In the genomic region with DNA sequence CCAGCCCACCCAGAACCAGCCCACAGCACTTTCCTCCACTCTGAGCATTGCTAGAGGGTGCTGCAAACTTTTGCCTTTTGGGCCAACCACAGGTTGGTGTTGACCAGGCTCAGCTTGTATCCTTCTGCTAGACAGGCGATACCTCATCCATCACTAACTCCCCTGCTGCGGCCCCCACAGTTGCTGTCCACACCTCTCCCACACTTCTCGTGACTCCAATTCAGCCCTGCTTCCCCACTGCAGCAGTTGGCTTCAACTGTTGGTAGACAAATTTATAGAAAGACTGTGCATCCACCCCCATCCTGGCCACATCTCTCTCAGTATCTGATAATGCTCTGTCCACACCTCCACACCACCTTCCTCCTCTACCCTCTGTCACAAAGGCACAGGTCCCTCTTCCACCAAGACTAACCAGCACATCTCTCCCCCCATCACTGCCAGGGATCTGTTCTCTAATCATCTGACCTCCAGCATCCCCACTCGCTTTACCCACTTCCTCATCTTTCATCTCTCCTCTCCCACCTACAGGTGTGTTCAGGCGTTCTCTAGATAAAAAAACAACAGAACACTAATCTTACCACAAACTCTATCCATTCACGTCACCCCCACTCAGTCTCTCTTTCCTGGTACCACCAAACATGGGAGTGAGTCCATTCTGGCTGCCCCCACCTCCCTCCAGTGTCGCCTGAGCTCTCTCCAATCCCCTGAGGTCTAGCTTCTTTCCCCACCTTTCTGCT, we compare ENCODE assay signal across 13 cellular contexts. TPM values are rescaled to one million over a fixed set of nuclear protein-coding genes. Genes with fewer than 3 reads are reported as not detected.
DNase-seq lines count a peak whose midpoint lies in the region; ATAC-seq and TF ChIP-seq lines count a peak whose summit lies in the region.
"Had no signal": no experiment of that assay in that cellular context is flagged by ENCODE, and none has a peak within 500 bp of the region (broad histone marks: within the 10 kb centered on the region; RNA-seq: fewer than 3 reads in every experiment).

No MANE protein-coding gene starts in this region.

- peak in 1 of 7 experiments; percentile 24 for DNase-seq in CD8-positive, alpha-beta T cell
- DNase-seq in H9: no peak
- DNase-seq in activated CD8-positive, alpha-beta T cell treated with anti-CD3 and anti-CD28 coated beads, Interleukin-2, amount 10 ng/mL, durations not matched to agents 7 days and 5 days: peak; percentile 40
- DNase-seq in mesendoderm: no peak
- DNase-seq in AML-193 (lab: John Stamatoyannopoulos, UW): no peak
- DNase-seq in epidermal melanocyte (ENCODE audit: insufficient read length, low spot score): no peak
- no peak for DNase-seq in kidney tubule cell (ENCODE audit: low spot score)
- no peak for DNase-seq in body of pancreas
- DNase-seq: GOT3, MM.1S, NCI-H2107, right cardiac atrium had no signal

- H3K4ac ChIP-seq in H9 (ENCODE audit: low read depth, low read length) (no peak overlapping the region), mesendoderm (ENCODE audit: low read depth, low read length) (peak overlapping the region; percentile 57)

- no peak overlapping the region for H3K4me3 ChIP-seq in CD8-positive, alpha-beta T cell (ENCODE audit: low read depth, low read length)
- H3K4me3 ChIP-seq in mesendoderm (ENCODE audit: low read length) (no peak overlapping the region), body of pancreas (no peak overlapping the region)

- no peak overlapping the region; the same call in 1 of the 2 replicates for H3K14ac ChIP-seq in H9 (ENCODE audit: insufficient read depth, low read length)

- H2BK120ac ChIP-seq in H9 (ENCODE audit: low read depth, low read length, poor library complexity, severe bottlenecking) (peak overlapping the region; percentile 64), mesendoderm (ENCODE audit: low read depth, low read length) (peak overlapping the region; percentile 76)

- no peak overlapping the region for H3K56ac ChIP-seq in H9 (ENCODE audit: insufficient read length, low read depth, low read length)
- peak overlapping the region; percentile 75 for H3K56ac ChIP-seq in mesendoderm (ENCODE audit: low read length)

- peaks cover 17% of the 10 kb centered on the region for H3K4me1 ChIP-seq in CD8-positive, alpha-beta T cell (ENCODE audit: insufficient read depth, low read length)
- H3K4me1 ChIP-seq in H9 (ENCODE audit: insufficient read depth, low read length) (peaks cover 5% of the 10 kb centered on the region), mesendoderm (ENCODE audit: control insufficient read depth, low read depth, low read length) (peaks cover 7% of the 10 kb centered on the region), body of pancreas (peaks cover 5% of the 10 kb centered on the region)

- no peak overlapping the region for H3K9ac ChIP-seq in H9 (ENCODE audit: extremely low read depth, insufficient read length, low read length)
- H3K9ac ChIP-seq in mesendoderm (ENCODE audit: low read length): no peak overlapping the region

- POLR2A ChIA-PET in CD8-positive, alpha-beta T cell (lab: Charles Lee): no interaction called here
- POLR2A ChIA-PET in activated CD8-positive, alpha-beta T cell treated with anti-CD3 and anti-CD28 coated beads, Interleukin-2, amount 10 ng/mL, durations not matched to agents 7 days and 5 days (lab: Charles Lee): interaction anchor here (1.0 kb wide), 1 partner anchor 15 kb away, joined by 3 read pairs; no protein-coding TSS in a partner anchor

- no peak overlapping the region for H3K27ac ChIP-seq in CD8-positive, alpha-beta T cell (ENCODE audit: low read depth, low read length)
- H3K27ac ChIP-seq in H9 (ENCODE audit: insufficient read length, low read depth, low read length): no peak overlapping the region
- peak overlapping the region; percentile 87 for H3K27ac ChIP-seq in mesendoderm (ENCODE audit: low read depth, low read length)
- H3K27ac ChIP-seq in body of pancreas: no peak overlapping the region

- H2AK5ac ChIP-seq in H9 (ENCODE audit: insufficient read length, low read length): no peak overlapping the region
- peak overlapping the region; percentile 98 for H2AK5ac ChIP-seq in mesendoderm (ENCODE audit: low read length)

- H2BK12ac ChIP-seq in H9 (ENCODE audit: insufficient read length, low read depth, low read length): no peak overlapping the region

- H3K36me3 Mint-ChIP-seq in CD8-positive, alpha-beta T cell: no peaks in the 10 kb centered on the region
- H3K36me3 Mint-ChIP-seq in H9 (ENCODE audit: insufficient read depth in 1 of 3, low read depth in 3 of 3): peaks cover 6 to 34% (median 27%) of the 10 kb centered on the region in 3 experiments; a peak in 6 of 7 replicates
- H3K36me3 Mint-ChIP-seq in activated CD8-positive, alpha-beta T cell treated with anti-CD3 and anti-CD28 coated beads, Interleukin-2, amount 10 ng/mL, durations not matched to agents 7 days and 5 days (ENCODE audit: low read depth): peaks cover 12% of the 10 kb centered on the region

- H4K20me1 ChIP-seq in H9 (ENCODE audit: control insufficient read depth, insufficient read depth, insufficient read length): no peaks in the 10 kb centered on the region

- H4K8ac ChIP-seq in H9 (replicated peaks; ENCODE audit: insufficient read length, low read depth, low read length): no peak overlapping the region
- no peak overlapping the region for H4K8ac ChIP-seq in mesendoderm (ENCODE audit: low read depth, low read length)

- no peaks in the 10 kb centered on the region for H3K27me3 Mint-ChIP-seq in CD8-positive, alpha-beta T cell (ENCODE audit: low read depth)
- no peaks in the 10 kb centered on the region for H3K27me3 Mint-ChIP-seq in H9 (ENCODE audit: low read depth)
- H3K27me3 Mint-ChIP-seq in activated CD8-positive, alpha-beta T cell treated with anti-CD3 and anti-CD28 coated beads, Interleukin-2, amount 10 ng/mL, durations not matched to agents 7 days and 5 days (ENCODE audit: low read depth): no peaks in the 10 kb centered on the region
- H3K27me3 Mint-ChIP-seq: dendritic cell treated with granulocyte-macrophage colony-stimulating factor and Interleukin-4, amounts not matched to agents 40 ng/mL and 50 ng/mL, for 4 days had no signal

- H3K4me3 Mint-ChIP-seq in CD8-positive, alpha-beta T cell: peak overlapping the region; percentile 27
- H3K4me3 Mint-ChIP-seq in H9: no peak overlapping the region
- peak overlapping the region; percentile 29 for H3K4me3 Mint-ChIP-seq in activated CD8-positive, alpha-beta T cell treated with anti-CD3 and anti-CD28 coated beads, Interleukin-2, amount 10 ng/mL, durations not matched to agents 7 days and 5 days
- H3K4me3 Mint-ChIP-seq: dendritic cell treated with granulocyte-macrophage colony-stimulating factor and Interleukin-4, amounts not matched to agents 40 ng/mL and 50 ng/mL, for 4 days had no signal

- no peak overlapping the region for H3T11ph ChIP-seq in H9 (ENCODE audit: low read length)

- H2BK5ac ChIP-seq in H9 (ENCODE audit: insufficient read length, low read length): no peak overlapping the region
- peak overlapping the region; percentile 89 for H2BK5ac ChIP-seq in mesendoderm (ENCODE audit: low read length)

- TF ChIP-seq POLR2A in body of pancreas (IDR thresholded peaks at IDR 0.05): no peak

- CTCF ChIA-PET in CD8-positive, alpha-beta T cell (lab: Charles Lee): interaction anchor here (1.0 to 1.8 kb wide), 2 partner anchors 47 to 48 kb away, joined by 3 to 5 read pairs; no protein-coding TSS in a partner anchor
- CTCF ChIA-PET in activated CD8-positive, alpha-beta T cell treated with anti-CD3 and anti-CD28 coated beads, Interleukin-2, amount 10 ng/mL, durations not matched to agents 7 days and 5 days (lab: Charles Lee): interaction anchor here (1.2 to 1.4 kb wide), 2 partner anchors 21 to 47 kb away, joined by 3 to 5 read pairs; no protein-coding TSS in a partner anchor

- peak; percentile 80 for ATAC-seq in CD8-positive, alpha-beta T cell
- ATAC-seq in activated CD8-positive, alpha-beta T cell treated with anti-CD3 and anti-CD28 coated beads, Interleukin-2, amount 10 ng/mL, durations not matched to agents 7 days and 5 days: peak; percentile 84
- ATAC-seq in body of pancreas: no peak
- ATAC-seq: right cardiac atrium had no signal

- H2BK15ac ChIP-seq in H9 (ENCODE audit: low read depth, low read length) (no peak overlapping the region), mesendoderm (replicated peaks; ENCODE audit: low read depth) (no peak overlapping the region)

- H3K18ac ChIP-seq in H9 (ENCODE audit: insufficient read length, low read depth, low read length): no peak overlapping the region
- H3K18ac ChIP-seq in mesendoderm (ENCODE audit: low read length): peak overlapping the region; percentile 62

- no peak overlapping the region for H4K91ac ChIP-seq in H9 (ENCODE audit: insufficient read length, low read depth, low read length)

- no peak overlapping the region for H2BK20ac ChIP-seq in H9 (ENCODE audit: low read depth, low read length, poor library complexity, severe bottlenecking)

- H3K4me2 ChIP-seq in H9 (ENCODE audit: insufficient read depth, insufficient read length, low read length) (no peak overlapping the region), mesendoderm (ENCODE audit: low read length) (no peak overlapping the region)

- H2AFZ ChIP-seq in H9 (ENCODE audit: low read length): no peak overlapping the region

- H3K79me2 ChIP-seq in H9 (ENCODE audit: insufficient read depth, low read length) (no peaks in the 10 kb centered on the region), mesendoderm (ENCODE audit: control insufficient read depth, insufficient read depth, low read length) (no peaks in the 10 kb centered on the region)

- H3K27ac Mint-ChIP-seq in CD8-positive, alpha-beta T cell: peak overlapping the region; percentile 63
- peak overlapping the region; percentile 3 to 91 (median 82); a peak in 6 of 7 replicates for H3K27ac Mint-ChIP-seq in H9
- peak overlapping the region; percentile 79 for H3K27ac Mint-ChIP-seq in activated CD8-positive, alpha-beta T cell treated with anti-CD3 and anti-CD28 coated beads, Interleukin-2, amount 10 ng/mL, durations not matched to agents 7 days and 5 days
- H3K27ac Mint-ChIP-seq: dendritic cell treated with granulocyte-macrophage colony-stimulating factor and Interleukin-4, amounts not matched to agents 40 ng/mL and 50 ng/mL, for 4 days had no signal

- no peaks in the 10 kb centered on the region for H3K27me3 ChIP-seq in CD8-positive, alpha-beta T cell (ENCODE audit: insufficient read depth, low read length)
- H3K27me3 ChIP-seq in H9 (ENCODE audit: insufficient read depth, low read length): no peaks in the 10 kb centered on the region
- H3K27me3 ChIP-seq in mesendoderm (ENCODE audit: insufficient read depth, low read length, poor library complexity): no peaks in the 10 kb centered on the region
- H3K27me3 ChIP-seq in body of pancreas: no peaks in the 10 kb centered on the region

- no peak overlapping the region for H3K23ac ChIP-seq in H9 (ENCODE audit: insufficient read length, low read depth, low read length)
- H3K23ac ChIP-seq in mesendoderm (ENCODE audit: low read length): no peak overlapping the region

- no peak for TF ChIP-seq CTCF in CD8-positive, alpha-beta T cell (IDR thresholded peaks at IDR 0.05)
- TF ChIP-seq CTCF in H9 (conservative IDR thresholded peaks at IDR 0.05) (no peak), body of pancreas (IDR thresholded peaks at IDR 0.05) (no peak)

- peaks cover 15% of the 10 kb centered on the region for H3K4me1 Mint-ChIP-seq in CD8-positive, alpha-beta T cell (ENCODE audit: low read depth)
- H3K4me1 Mint-ChIP-seq in H9: peaks cover 45 to 62% of the 10 kb centered on the region in 2 experiments
- H3K4me1 Mint-ChIP-seq in activated CD8-positive, alpha-beta T cell treated with anti-CD3 and anti-CD28 coated beads, Interleukin-2, amount 10 ng/mL, durations not matched to agents 7 days and 5 days (ENCODE audit: low read depth): peaks cover 24% of the 10 kb centered on the region

- intact Hi-C loops in CD8-positive, alpha-beta T cell (cut with DNase I, micrococcal nuclease): no loop called here
- intact Hi-C loops in body of pancreas (cut with DNase I): no loop called here

- H3K9me3 Mint-ChIP-seq in CD8-positive, alpha-beta T cell: no peaks in the 10 kb centered on the region
- no peaks in the 10 kb centered on the region for H3K9me3 Mint-ChIP-seq in H9
- no peaks in the 10 kb centered on the region for H3K9me3 Mint-ChIP-seq in activated CD8-positive, alpha-beta T cell treated with anti-CD3 and anti-CD28 coated beads, Interleukin-2, amount 10 ng/mL, durations not matched to agents 7 days and 5 days (ENCODE audit: insufficient read depth)
- H3K9me3 Mint-ChIP-seq: dendritic cell treated with granulocyte-macrophage colony-stimulating factor and Interleukin-4, amounts not matched to agents 40 ng/mL and 50 ng/mL, for 4 days had no signal

- H3K36me3 ChIP-seq in CD8-positive, alpha-beta T cell (ENCODE audit: insufficient read depth, low read length): no peaks in the 10 kb centered on the region
- no peaks in the 10 kb centered on the region for H3K36me3 ChIP-seq in mesendoderm (ENCODE audit: control insufficient read depth, insufficient read depth, low read length)
- no peaks in the 10 kb centered on the region for H3K36me3 ChIP-seq in body of pancreas (replicated peaks in 1 of 2; ENCODE audit: insufficient read depth in 1 of 2, low read depth in 2 of 2)

- H4K5ac ChIP-seq in H9 (ENCODE audit: insufficient read length, low read depth, low read length) (no peak overlapping the region), mesendoderm (ENCODE audit: low read length) (peak overlapping the region; percentile 5)

- WGBS in H9 (ENCODE audit: extremely low coverage, insufficient read length, low lambda C conversion rate): no CpG with 5 or more reads among the region's 7 CpGs
- no CpG with 5 or more reads among the region's 7 CpGs for WGBS in mesendoderm (ENCODE audit: extremely low coverage, insufficient coverage, low lambda C conversion rate)
- 77 to 83% methylated on average over 7 of the region's 7 CpGs for WGBS in body of pancreas, 2 donors

- H3K79me1 ChIP-seq in H9 (ENCODE audit: insufficient read depth, low read depth, low read length, poor library complexity, severe bottlenecking): no peaks in the 10 kb centered on the region
- no peaks in the 10 kb centered on the region for H3K79me1 ChIP-seq in mesendoderm (ENCODE audit: low read length)

- H3K23me2 ChIP-seq in H9 (ENCODE audit: insufficient read length, low read depth, low read length, poor library complexity, severe bottlenecking): no peaks in the 10 kb centered on the region

- no peaks in the 10 kb centered on the region for H3K9me3 ChIP-seq in CD8-positive, alpha-beta T cell (ENCODE audit: low read length)
- H3K9me3 ChIP-seq in H9 (ENCODE audit: control insufficient read depth, low read depth, low read length) (no peaks in the 10 kb centered on the region), body of pancreas (no peaks in the 10 kb centered on the region)

RNA-seq across cellular contexts. Expression of a gene that starts 15.8 kb away (rescaled TPM):
- 10 to 100 TPM; 12.1 to 12.6 TPM for total RNA-seq in CD8-positive, alpha-beta T cell
- 40.2 and 47.4 TPM in 2 replicates for total RNA-seq in H9 (2021)
- 10 to 100 TPM; 31.8 to 33.8 TPM for total RNA-seq in activated CD8-positive, alpha-beta T cell treated with anti-CD3 and anti-CD28 coated beads, Interleukin-2, amount 10 ng/mL, durations not matched to agents 7 days and 5 days
- 16.8 TPM for polyA plus RNA-seq in mesendoderm (2013, experiment 1 of 2)
- polyA plus RNA-seq in mesendoderm (2013, experiment 2 of 2): 17.0 TPM
- total RNA-seq in body of pancreas: 10 to 100 TPM in 1 of 2 donors, 1 to 10 TPM in 1; 5.2 to 13.2 TPM

RNA-seq across cellular contexts. Expression of a gene that starts 24.7 kb away (rescaled TPM):
- total RNA-seq in CD8-positive, alpha-beta T cell: 1 to 10 TPM; 2.9 to 4.0 TPM
- total RNA-seq in H9 (2021) (11.1 and 11.8 TPM in 2 replicates), body of pancreas (10 to 100 TPM in 1 of 2 donors, 1 to 10 TPM in 1; 2.6 to 11.9 TPM)
- 10 to 100 TPM; 16.8 to 17.8 TPM for total RNA-seq in activated CD8-positive, alpha-beta T cell treated with anti-CD3 and anti-CD28 coated beads, Interleukin-2, amount 10 ng/mL, durations not matched to agents 7 days and 5 days
- polyA plus RNA-seq in mesendoderm (2013, experiment 1 of 2): 1.3 TPM
- polyA plus RNA-seq in mesendoderm (2013, experiment 2 of 2): 1.1 TPM

RNA-seq across cellular contexts. Expression of a gene that starts 34.7 kb away (rescaled TPM):
- total RNA-seq in CD8-positive, alpha-beta T cell: 10 to 100 TPM; 72.1 to 74.4 TPM
- total RNA-seq in H9 (2021): 136 and 143 TPM in 2 replicates
- 10 to 100 TPM; 72.3 to 77.3 TPM for total RNA-seq in activated CD8-positive, alpha-beta T cell treated with anti-CD3 and anti-CD28 coated beads, Interleukin-2, amount 10 ng/mL, durations not matched to agents 7 days and 5 days
- polyA plus RNA-seq in mesendoderm (2013, experiment 1 of 2): 115 TPM
- polyA plus RNA-seq in mesendoderm (2013, experiment 2 of 2): 112 TPM
- total RNA-seq in body of pancreas: 10 to 100 TPM; 37.6 to 43.1 TPM

Comparison
In these comparisons a context has a peak if more than half of its experiments do, and no peak if none do; other contexts are left out.
1. H3K4me3 Mint-ChIP-seq: peak in CD8-positive, alpha-beta T cell (single experiment) and activated CD8-positive, alpha-beta T cell treated with anti-CD3 and anti-CD28 coated beads, Interleukin-2, amount 10 ng/mL, durations not matched to agents 7 days and 5 days (single experiment); none in H9 (0 of 2).
2. Peak in every context shown above with its lines, with median percentiles within 50 percentile points of each other: H3K27ac Mint-ChIP-seq.